ENCODE assay signal across 22 cellular contexts in genomic region chr5:41747708-41748107, GRCh38.
"Had no signal": no experiment of that assay in that cellular context is flagged by ENCODE, and none has a peak within 500 bp of the region (broad histone marks: within the 10 kb centered on the region; RNA-seq: fewer than 3 reads in every experiment).

No MANE protein-coding gene starts in this region.

- ATAC-seq: gastroesophageal sphincter; lower lobe of right lung; psoas muscle; right lobe of liver; stimulated activated memory B cell treated with anti-CD40 and anti-IgM and Interleukin-4, amounts not matched to agents 10 μg/mL and 1 μg/mL and 100 μg/mL, for 72 hours had no signal

- DNase-seq: colonic mucosa; esophagus squamous epithelium; glutamatergic neuron; immature natural killer cell; kidney; left cardiac atrium; left ventricle myocardium inferior; lower lobe of right lung; midbrain; naive B cell; nephron progenitor cell; psoas muscle; retina; right lobe of liver; spleen; stimulated activated CD4-positive, alpha-beta T cell treated with anti-CD3 and anti-CD28 coated beads, Interleukin-15, amount 100 ng/mL, for 24 hours; stimulated activated CD4-positive, alpha-beta T cell treated with anti-CD3 and anti-CD28 coated beads, Interleukin-1b, Interleukin-23, amount 100 ng/mL, for 48 hours; stimulated activated CD4-positive, alpha-beta T cell treated with anti-CD3 and anti-CD28 coated beads, Interleukin-4, amount 100 ng/mL, for 24 hours; testis; transverse colon had no signal
